Comparison of ENCODE assay signal across 6 cellular contexts in the genomic region with DNA sequence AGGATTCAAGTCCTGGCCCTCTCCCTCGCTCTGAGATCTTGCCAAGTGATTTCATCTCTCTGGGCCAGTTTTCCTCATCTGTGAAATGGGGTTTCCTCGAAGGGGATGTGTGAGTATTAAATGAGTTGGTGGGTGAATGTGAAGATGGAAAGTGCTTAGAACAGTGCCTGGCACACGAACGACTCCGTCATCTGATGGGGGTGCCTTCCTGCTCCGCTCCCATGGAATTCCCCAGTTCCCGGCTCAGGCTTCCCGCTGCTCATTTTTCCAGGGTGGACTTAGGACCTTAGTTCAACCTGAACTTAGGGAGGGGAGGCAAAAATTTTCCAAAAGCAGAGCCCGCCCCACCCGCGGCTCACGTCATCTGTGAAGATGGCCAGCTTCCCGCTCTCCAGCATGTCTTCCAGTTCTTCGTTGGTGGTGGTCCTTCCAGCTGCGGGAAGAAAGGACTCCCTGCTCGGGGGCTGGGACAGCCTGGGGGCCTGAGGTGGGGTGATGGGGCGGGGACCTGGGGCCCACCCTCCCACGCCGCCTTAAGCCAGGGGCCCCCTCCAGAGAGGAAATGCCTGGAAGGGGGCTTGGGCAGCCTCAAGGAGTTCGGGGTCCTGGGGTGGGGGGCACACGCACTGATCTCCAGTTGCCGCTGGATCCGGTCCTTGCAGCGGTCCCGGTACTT. TPM values are rescaled to one million over a fixed set of nuclear protein-coding genes. Genes with fewer than 3 reads are reported as not detected.
A peak's percentile ranks its signal among the peaks of the same experiment; 100 is the strongest.
DNase-seq lines count a peak whose midpoint lies in the region; ATAC-seq, FAIRE-seq and TF ChIP-seq lines count a peak whose summit lies in the region.

No MANE protein-coding gene starts in this region.

- H2BK5ac ChIP-seq in H9 (ENCODE audit: insufficient read length, low read length) = no peak overlapping the region

- H3K9me3 Mint-ChIP-seq in H9 = no peaks in the 10 kb centered on the region
- H3K9me3 Mint-ChIP-seq in natural killer cell treated with Interleukin-12 subunit alpha and Interleukin-12 subunit beta and Interleukin-15 and Interleukin-18, amount 100 ng/mL, for 72 hours = no peaks in the 10 kb centered on the region

- peak overlapping the region in 2 of 3 experiments; percentile 83 to 88; a peak in 3 of 7 replicates for H3K27ac Mint-ChIP-seq in H9
- peak overlapping the region in 1 of 2 donors; percentile 18 for H3K27ac Mint-ChIP-seq in natural killer cell treated with Interleukin-12 subunit alpha and Interleukin-12 subunit beta and Interleukin-15 and Interleukin-18, amount 100 ng/mL, for 72 hours

- peaks cover 12% of the 10 kb centered on the region for H3K23me2 ChIP-seq in H9 (ENCODE audit: insufficient read length, low read depth, low read length, poor library complexity, severe bottlenecking)

- H3K56ac ChIP-seq in H9 (ENCODE audit: insufficient read length, low read depth, low read length) = no peak overlapping the region

- POLR2A ChIA-PET in K562 (lab: Yijun Ruan, JAX) = interaction anchor here (0.5 to 1.6 kb wide), 7 partner anchors 25 to 943 kb away, joined by 3 to 7 read pairs (median 3); partner anchors contain the start of genes ZNF646 and ZNF668

- no peaks in the 10 kb centered on the region for H3K36me3 ChIP-seq in K562 (ENCODE audit: control insufficient read depth, insufficient read depth, low read length)

- no CpG with 5 or more reads among the region's 25 CpGs for WGBS in H9 (ENCODE audit: extremely low coverage, insufficient read length, low lambda C conversion rate)
- WGBS in K562 (ENCODE audit: insufficient coverage, low coverage, missing lambda C conversion rate) = 18% methylated on average over 17 of the region's 25 CpGs

- H3T11ph ChIP-seq in H9 (ENCODE audit: low read length) = no peak overlapping the region

- H4K20me1 ChIP-seq in H9 (ENCODE audit: control insufficient read depth, insufficient read depth, insufficient read length) = no peaks in the 10 kb centered on the region
- H4K20me1 ChIP-seq in K562 (replicated peaks; ENCODE audit: control insufficient read depth, insufficient read depth, low read length) = no peaks in the 10 kb centered on the region

- H3K18ac ChIP-seq in H9 (ENCODE audit: insufficient read length, low read depth, low read length) = peak overlapping the region; percentile 31

- H3K27ac ChIP-seq in H9 (ENCODE audit: insufficient read length, low read depth, low read length) (no peak overlapping the region), K562 (ENCODE audit: extremely low read depth, low read depth, low read length) (peak overlapping the region; percentile 91)

- H3K9ac ChIP-seq in H9 (ENCODE audit: extremely low read depth, insufficient read length, low read length) (peak overlapping the region; percentile 10), K562 (ENCODE audit: insufficient read depth in 1 of 2, low read depth in 2 of 2, low read length in 2 of 2) (peak overlapping the region; percentile 81 to 91)

- no peaks in the 10 kb centered on the region for H3K9me1 ChIP-seq in K562 (ENCODE audit: control insufficient read depth, insufficient read depth, low read length)

- no peak overlapping the region for H4K8ac ChIP-seq in H9 (replicated peaks; ENCODE audit: insufficient read length, low read depth, low read length)

- TF ChIP-seq EP300 in K562 (IDR thresholded peaks at IDR 0.05; ENCODE audit: low read length) = no peak

- no peaks in the 10 kb centered on the region for H3K79me1 ChIP-seq in H9 (ENCODE audit: insufficient read depth, low read depth, low read length, poor library complexity, severe bottlenecking)

- H3K4me1 ChIP-seq in H9 (ENCODE audit: insufficient read depth, low read length) = no peaks in the 10 kb centered on the region
- H3K4me1 ChIP-seq in K562 (replicated peaks in 1 of 2; ENCODE audit: control insufficient read depth in 2 of 2, insufficient read depth in 2 of 2, low read length in 2 of 2) = peaks cover 43 to 44% of the 10 kb centered on the region in 2 experiments

- H3K79me2 ChIP-seq in H9 (ENCODE audit: insufficient read depth, low read length) (no peaks in the 10 kb centered on the region), K562 (ENCODE audit: control insufficient read depth, insufficient read depth, low read length) (peaks cover 3% of the 10 kb centered on the region; the same call in 2 of the 3 replicates)

- CTCF ChIA-PET in K562 (lab: Yijun Ruan, JAX; ENCODE audit: low intra/inter-chr PET ratio) = interaction anchor here (0.6 kb wide), 1 partner anchor 169 kb away, joined by 3 read pairs; no protein-coding TSS in a partner anchor

- H3K23ac ChIP-seq in H9 (ENCODE audit: insufficient read length, low read depth, low read length) = no peak overlapping the region

- H3K27me3 ChIP-seq in H9 (ENCODE audit: insufficient read depth, low read length) = no peaks in the 10 kb centered on the region
- H3K27me3 ChIP-seq in K562 (ENCODE audit: control insufficient read depth in 2 of 2, insufficient read depth in 2 of 2, low read length in 2 of 2) = no peaks in the 10 kb centered on the region

- no peak overlapping the region for H2AK5ac ChIP-seq in H9 (ENCODE audit: insufficient read length, low read length)

- H3K4me3 Mint-ChIP-seq in H9 = peak overlapping the region; percentile 76 to 85
- peak overlapping the region; percentile 79 for H3K4me3 Mint-ChIP-seq in natural killer cell treated with Interleukin-12 subunit alpha and Interleukin-12 subunit beta and Interleukin-15 and Interleukin-18, amount 100 ng/mL, for 72 hours

- intact Hi-C loops in K562 (cut with micrococcal nuclease) = no loop called here

- peaks cover 10% of the 10 kb centered on the region; the same call in 1 of the 2 replicates for H3K27me3 Mint-ChIP-seq in H9 (ENCODE audit: low read depth)
- peaks cover 0 to 4% of the 10 kb centered on the region in 2 donors for H3K27me3 Mint-ChIP-seq in natural killer cell treated with Interleukin-12 subunit alpha and Interleukin-12 subunit beta and Interleukin-15 and Interleukin-18, amount 100 ng/mL, for 72 hours

- TF ChIP-seq CTCF in H9 (conservative IDR thresholded peaks at IDR 0.05) (no peak), K562 (IDR thresholded peaks at IDR 0.05 in 2 of 3, conservative IDR thresholded peaks at IDR 0.05 in 1 of 3; ENCODE audit: insufficient read depth in 2 of 3, low read depth in 1 of 3, low read length in 3 of 3) (no peak)

- in situ Hi-C loops in K562 (cut with MboI) = loop anchor here (10.0 to 25.0 kb wide), 2 partner anchors 318 to 441 kb away; partner anchors contain the start of genes COX6A2 and ZNF843

- H3K14ac ChIP-seq in H9 (ENCODE audit: insufficient read depth, low read length) = no peak overlapping the region

- no peak overlapping the region for H2BK20ac ChIP-seq in H9 (ENCODE audit: low read depth, low read length, poor library complexity, severe bottlenecking)

- no peak overlapping the region for H2BK120ac ChIP-seq in H9 (ENCODE audit: low read depth, low read length, poor library complexity, severe bottlenecking)

- peak overlapping the region; percentile 69 for H3K4me3 ChIP-seq in K562

- no peaks in the 10 kb centered on the region for H3K9me3 ChIP-seq in H9 (ENCODE audit: control insufficient read depth, low read depth, low read length)
- H3K9me3 ChIP-seq in K562 (replicated peaks; ENCODE audit: control insufficient read depth, insufficient read depth, low read depth, low read length) = no peaks in the 10 kb centered on the region

- peak overlapping the region; percentile 59 for H3K4me2 ChIP-seq in H9 (ENCODE audit: insufficient read depth, insufficient read length, low read length)
- peak overlapping the region; percentile 99 for H3K4me2 ChIP-seq in K562 (ENCODE audit: insufficient read depth, low read length)

- H3K36me3 Mint-ChIP-seq in H9 (ENCODE audit: insufficient read depth in 1 of 3, low read depth in 3 of 3) = peaks cover 0 to 6% (median 2%) of the 10 kb centered on the region in 3 experiments; a peak in 2 of 7 replicates
- H3K36me3 Mint-ChIP-seq in natural killer cell treated with Interleukin-12 subunit alpha and Interleukin-12 subunit beta and Interleukin-15 and Interleukin-18, amount 100 ng/mL, for 72 hours = no peaks in the 10 kb centered on the region

- H4K91ac ChIP-seq in H9 (ENCODE audit: insufficient read length, low read depth, low read length) = no peak overlapping the region

- ATAC-seq in K562 (peak; percentile 7), HG02973 (IDR thresholded peaks at IDR 0.05; ENCODE audit: unreplicated experiment) (no peak)
- ATAC-seq in natural killer cell treated with Interleukin-12 subunit alpha and Interleukin-12 subunit beta and Interleukin-15 and Interleukin-18, amount 100 ng/mL, for 72 hours = no peak

- H2BK15ac ChIP-seq in H9 (ENCODE audit: low read depth, low read length) = no peak overlapping the region

- DNase-seq in H9 (no peak), K562 (ENCODE audit: extremely low read depth in 1 of 4, low spot score in 3 of 4) (peak in 3 of 4 experiments; percentile 34 to 74 (median 70)), NCI-H2196 treated with DMSO at 0.1 percent for 48 hours (lab: John Stamatoyannopoulos, UW; ENCODE audit: unreplicated experiment) (no peak), activated gamma-delta T cell treated with Interleukin-2 at 50 U/mL for 16 hours (no peak)
- DNase-seq in natural killer cell treated with Interleukin-12 subunit alpha and Interleukin-12 subunit beta and Interleukin-15 and Interleukin-18, amount 100 ng/mL, for 72 hours (ENCODE audit: low spot score) = no peak

- peaks cover 15 to 18% of the 10 kb centered on the region in 2 experiments for H3K4me1 Mint-ChIP-seq in H9
- peaks cover 10 to 14% of the 10 kb centered on the region in 2 donors for H3K4me1 Mint-ChIP-seq in natural killer cell treated with Interleukin-12 subunit alpha and Interleukin-12 subunit beta and Interleukin-15 and Interleukin-18, amount 100 ng/mL, for 72 hours (ENCODE audit: low read depth in 2 of 2)

- H3K4ac ChIP-seq in H9 (ENCODE audit: low read depth, low read length) = no peak overlapping the region

- no peak for TF ChIP-seq POLR2A in K562 (conservative IDR thresholded peaks at IDR 0.05)

- BruUV-seq in K562 (replicated peaks; lab: Mats Ljungman, UMichigan) = TSS peak; percentile 87

- H4K5ac ChIP-seq in H9 (ENCODE audit: insufficient read length, low read depth, low read length) = no peak overlapping the region

- H2AFZ ChIP-seq in H9 (ENCODE audit: low read length) (no peak overlapping the region), K562 (ENCODE audit: low read depth, low read length) (peak overlapping the region; percentile 97)

- no peak for TF ChIP-seq RAD21 in K562 (CRISPR knock-in tag; conservative IDR thresholded peaks at IDR 0.05 in 1 of 2, IDR thresholded peaks at IDR 0.05 in 1 of 2)

- H2BK12ac ChIP-seq in H9 (ENCODE audit: insufficient read length, low read depth, low read length) = no peak overlapping the region

- no peak for FAIRE-seq in K562 (lab: Jason Lieb, UNC)

RNA-seq across cellular contexts. Expression of gene HSD3B7, which starts 11.5 kb away (rescaled TPM):
- 5.5 and 7.5 TPM in 2 replicates for total RNA-seq in H9 (2021)
- 10.2 and 37.3 TPM in 2 replicates for total RNA-seq in K562 (2011; cell fraction: chromatin; rRNA removed; ENCODE audit: low replicate concordance)
- 37.7 and 50.4 TPM in 2 replicates for total RNA-seq in K562 (2011; cell fraction: nucleolus; rRNA removed)
- 23.5 and 27.4 TPM in 2 replicates for total RNA-seq in K562 (2011; cell fraction: nucleoplasm; rRNA removed)
- total RNA-seq in K562 (2014; rRNA removed) = 49.1 and 61.1 TPM in 2 replicates
- total RNA-seq in K562 (2014; rRNA removed; fragmentation: Illumina TruSeq; extraction: Trizol) = 7.6 and 10.0 TPM in 2 replicates
- total RNA-seq in K562 (2015; rRNA removed; fragmentation: Illumina TruSeq; extraction: Trizol) = 23.6 and 24.1 TPM in 2 replicates
- 43.5 and 51.9 TPM in 2 replicates for total RNA-seq in K562 (2021)
- polyA plus RNA-seq in K562 (2011; rRNA removed) = 10.7 and 24.4 TPM in 2 replicates
- polyA plus RNA-seq in K562 (2011; cell fraction: cytosol; rRNA removed) = 30.3 and 36.8 TPM in 2 replicates
- 40.7 and 47.2 TPM in 2 replicates for polyA plus RNA-seq in K562 (2011; cell fraction: nucleus; rRNA removed)
- 27.3 and 32.5 TPM in 2 replicates for polyA plus RNA-seq in K562 (2012)
- polyA plus RNA-seq in K562 (2014; fragmentation: Illumina TruSeq; extraction: Trizol) = 23.0 and 30.5 TPM in 2 replicates
- polyA plus RNA-seq in K562 (2014; fragmentation: Nextera tagmentation; extraction: Ambion mirVana) = 1 to 10 TPM; 5.4 to 6.7 TPM
- 39.3 and 43.9 TPM in 2 replicates for polyA plus RNA-seq in K562 (2014; rRNA removed)
- 4.3 and 5.1 TPM in 2 replicates for polyA minus RNA-seq in K562 (2011; rRNA and poly(A)+ RNA removed)
- 8.5 and 17.7 TPM in 2 replicates for polyA minus RNA-seq in K562 (2011; cell fraction: cytosol; rRNA and poly(A)+ RNA removed)
- 3.9 and 6.8 TPM in 2 replicates for polyA minus RNA-seq in K562 (2011; cell fraction: nucleus; rRNA and poly(A)+ RNA removed)
- total RNA-seq in natural killer cell treated with Interleukin-12 subunit alpha and Interleukin-12 subunit beta and Interleukin-15 and Interleukin-18, amount 100 ng/mL, for 72 hours = 1 to 10 TPM; 2.3 to 5.3 TPM

RNA-seq across cellular contexts. Expression of gene STX1B, which starts 14.0 kb away (rescaled TPM):
- total RNA-seq in H9 (2021) = 9.7 and 11.0 TPM in 2 replicates
- 15.5 and 33.2 TPM in 2 replicates for total RNA-seq in K562 (2011; cell fraction: chromatin; rRNA removed; ENCODE audit: low replicate concordance)
- 14.7 and 18.7 TPM in 2 replicates for total RNA-seq in K562 (2011; cell fraction: nucleolus; rRNA removed)
- 20.5 and 24.8 TPM in 2 replicates for total RNA-seq in K562 (2011; cell fraction: nucleoplasm; rRNA removed)
- total RNA-seq in K562 (2014; rRNA removed) = 0.78 and 0.86 TPM in 2 replicates
- 0.73 and 0.80 TPM in 2 replicates for total RNA-seq in K562 (2014; rRNA removed; fragmentation: Illumina TruSeq; extraction: Trizol)
- 0.79 and 1.1 TPM in 2 replicates for total RNA-seq in K562 (2015; rRNA removed; fragmentation: Illumina TruSeq; extraction: Trizol)
- total RNA-seq in K562 (2021) = 1.5 and 2.5 TPM in 2 replicates
- 1.2 and 3.0 TPM in 2 replicates for polyA plus RNA-seq in K562 (2011; rRNA removed)
- 1.3 and 2.3 TPM in 2 replicates for polyA plus RNA-seq in K562 (2011; cell fraction: cytosol; rRNA removed)
- polyA plus RNA-seq in K562 (2011; cell fraction: nucleus; rRNA removed) = 13.0 and 14.6 TPM in 2 replicates
- polyA plus RNA-seq in K562 (2012) = 1.4 and 2.7 TPM in 2 replicates
- polyA plus RNA-seq in K562 (2014; fragmentation: Illumina TruSeq; extraction: Trizol) = 0.80 and 1.6 TPM in 2 replicates
- polyA plus RNA-seq in K562 (2014; fragmentation: Nextera tagmentation; extraction: Ambion mirVana) = under 1 TPM; 0.07 to 0.08 TPM
- polyA plus RNA-seq in K562 (2014; rRNA removed) = 1.2 and 2.1 TPM in 2 replicates
- polyA minus RNA-seq in K562 (2011; rRNA and poly(A)+ RNA removed) = 3.0 and 6.1 TPM in 2 replicates
- polyA minus RNA-seq in K562 (2011; cell fraction: cytosol; rRNA and poly(A)+ RNA removed) = 2.7 and 3.6 TPM in 2 replicates
- 5.5 and 8.1 TPM in 2 replicates for polyA minus RNA-seq in K562 (2011; cell fraction: nucleus; rRNA and poly(A)+ RNA removed)
- total RNA-seq in natural killer cell treated with Interleukin-12 subunit alpha and Interleukin-12 subunit beta and Interleukin-15 and Interleukin-18, amount 100 ng/mL, for 72 hours = under 1 TPM; 0.05 to 0.50 TPM

RNA-seq across cellular contexts. Expression of gene STX4, which starts 36.9 kb away (rescaled TPM):
- total RNA-seq in H9 (2021) (31.1 and 32.3 TPM in 2 replicates), K562 (2014; rRNA removed) (20.7 and 22.5 TPM in 2 replicates), K562 (2014; rRNA removed; fragmentation: Illumina TruSeq; extraction: Trizol) (11.6 and 13.0 TPM in 2 replicates), K562 (2015; rRNA removed; fragmentation: Illumina TruSeq; extraction: Trizol) (20.3 and 21.5 TPM in 2 replicates), K562 (2021) (32.1 and 45.8 TPM in 2 replicates)
- total RNA-seq in K562 (2011; cell fraction: chromatin; rRNA removed; ENCODE audit: low replicate concordance) = 37.7 and 76.5 TPM in 2 replicates
- total RNA-seq in K562 (2011; cell fraction: nucleolus; rRNA removed) = 42.2 and 47.4 TPM in 2 replicates
- 37.8 and 42.9 TPM in 2 replicates for total RNA-seq in K562 (2011; cell fraction: nucleoplasm; rRNA removed)
- polyA plus RNA-seq in K562 (2011; rRNA removed) (26.9 and 29.6 TPM in 2 replicates), K562 (2014; fragmentation: Illumina TruSeq; extraction: Trizol) (30.6 and 36.8 TPM in 2 replicates), K562 (2014; fragmentation: Nextera tagmentation; extraction: Ambion mirVana) (1 to 10 TPM; 3.2 to 7.4 TPM), K562 (2014; rRNA removed) (42.6 and 48.0 TPM in 2 replicates)
- 27.4 and 36.6 TPM in 2 replicates for polyA plus RNA-seq in K562 (2011; cell fraction: cytosol; rRNA removed)
- 78.8 and 87.4 TPM in 2 replicates for polyA plus RNA-seq in K562 (2011; cell fraction: nucleus; rRNA removed)
- 50.6 and 58.7 TPM in 2 replicates for polyA plus RNA-seq in K562 (2012)
- polyA minus RNA-seq in K562 (2011; rRNA and poly(A)+ RNA removed) = 18.1 and 24.6 TPM in 2 replicates
- polyA minus RNA-seq in K562 (2011; cell fraction: cytosol; rRNA and poly(A)+ RNA removed) = 15.8 and 19.9 TPM in 2 replicates
- polyA minus RNA-seq in K562 (2011; cell fraction: nucleus; rRNA and poly(A)+ RNA removed) = 11.7 and 19.1 TPM in 2 replicates
- 10 to 100 TPM; 85.1 to 92.0 TPM for total RNA-seq in natural killer cell treated with Interleukin-12 subunit alpha and Interleukin-12 subunit beta and Interleukin-15 and Interleukin-18, amount 100 ng/mL, for 72 hours

RNA-seq across cellular contexts. Expression of gene SETD1A, which starts 38.9 kb away (rescaled TPM):
- total RNA-seq in H9 (2021) (36.9 and 37.0 TPM in 2 replicates), K562 (2014; rRNA removed) (4.2 and 7.9 TPM in 2 replicates), K562 (2014; rRNA removed; fragmentation: Illumina TruSeq; extraction: Trizol) (2.0 and 2.5 TPM in 2 replicates), K562 (2015; rRNA removed; fragmentation: Illumina TruSeq; extraction: Trizol) (4.6 and 5.7 TPM in 2 replicates), K562 (2021) (30.2 and 36.0 TPM in 2 replicates)
- 24.2 and 49.1 TPM in 2 replicates for total RNA-seq in K562 (2011; cell fraction: chromatin; rRNA removed; ENCODE audit: low replicate concordance)
- 22.3 and 24.7 TPM in 2 replicates for total RNA-seq in K562 (2011; cell fraction: nucleolus; rRNA removed)
- total RNA-seq in K562 (2011; cell fraction: nucleoplasm; rRNA removed) = 17.1 and 19.1 TPM in 2 replicates
- polyA plus RNA-seq in K562 (2011; rRNA removed) (2.2 and 3.0 TPM in 2 replicates), K562 (2014; fragmentation: Illumina TruSeq; extraction: Trizol) (15.0 and 20.1 TPM in 2 replicates), K562 (2014; fragmentation: Nextera tagmentation; extraction: Ambion mirVana) (under 1 TPM; 0.08 to 0.14 TPM), K562 (2014; rRNA removed) (15.5 and 16.9 TPM in 2 replicates)
- 1.6 and 2.3 TPM in 2 replicates for polyA plus RNA-seq in K562 (2011; cell fraction: cytosol; rRNA removed)
- polyA plus RNA-seq in K562 (2011; cell fraction: nucleus; rRNA removed) = 15.4 and 22.7 TPM in 2 replicates
- polyA plus RNA-seq in K562 (2012) = 17.4 and 52.0 TPM in 2 replicates
- polyA minus RNA-seq in K562 (2011; rRNA and poly(A)+ RNA removed) = 1.7 and 2.1 TPM in 2 replicates
- 10.0 and 10.3 TPM in 2 replicates for polyA minus RNA-seq in K562 (2011; cell fraction: cytosol; rRNA and poly(A)+ RNA removed)
- 6.1 and 8.6 TPM in 2 replicates for polyA minus RNA-seq in K562 (2011; cell fraction: nucleus; rRNA and poly(A)+ RNA removed)
- 10 to 100 TPM; 27.5 to 40.0 TPM for total RNA-seq in natural killer cell treated with Interleukin-12 subunit alpha and Interleukin-12 subunit beta and Interleukin-15 and Interleukin-18, amount 100 ng/mL, for 72 hours

RNA-seq across cellular contexts. Expression of gene ORAI3, which starts 47.6 kb away (rescaled TPM):
- total RNA-seq in H9 (2021) = 6.1 and 6.9 TPM in 2 replicates
- 12.4 and 41.2 TPM in 2 replicates for total RNA-seq in K562 (2011; cell fraction: chromatin; rRNA removed; ENCODE audit: low replicate concordance)
- total RNA-seq in K562 (2011; cell fraction: nucleolus; rRNA removed) = 46.8 and 54.4 TPM in 2 replicates
- total RNA-seq in K562 (2011; cell fraction: nucleoplasm; rRNA removed) = 36.7 and 43.2 TPM in 2 replicates
- 19.0 and 23.5 TPM in 2 replicates for total RNA-seq in K562 (2014; rRNA removed)
- 6.3 and 7.8 TPM in 2 replicates for total RNA-seq in K562 (2014; rRNA removed; fragmentation: Illumina TruSeq; extraction: Trizol)
- 12.4 and 12.9 TPM in 2 replicates for total RNA-seq in K562 (2015; rRNA removed; fragmentation: Illumina TruSeq; extraction: Trizol)
- total RNA-seq in K562 (2021) = 21.9 and 23.3 TPM in 2 replicates
- 15.8 and 29.7 TPM in 2 replicates for polyA plus RNA-seq in K562 (2011; rRNA removed)
- 44.9 and 57.8 TPM in 2 replicates for polyA plus RNA-seq in K562 (2011; cell fraction: cytosol; rRNA removed)
- 25.0 and 28.3 TPM in 2 replicates for polyA plus RNA-seq in K562 (2011; cell fraction: nucleus; rRNA removed)
- polyA plus RNA-seq in K562 (2012) = 19.4 and 52.1 TPM in 2 replicates
- polyA plus RNA-seq in K562 (2014; fragmentation: Illumina TruSeq; extraction: Trizol) = 14.1 and 18.0 TPM in 2 replicates
- 1 to 10 TPM; 4.9 to 5.8 TPM for polyA plus RNA-seq in K562 (2014; fragmentation: Nextera tagmentation; extraction: Ambion mirVana)
- 16.5 and 19.0 TPM in 2 replicates for polyA plus RNA-seq in K562 (2014; rRNA removed)
- 12.8 and 14.8 TPM in 2 replicates for polyA minus RNA-seq in K562 (2011; rRNA and poly(A)+ RNA removed)
- polyA minus RNA-seq in K562 (2011; cell fraction: cytosol; rRNA and poly(A)+ RNA removed) = 15.8 and 19.1 TPM in 2 replicates
- polyA minus RNA-seq in K562 (2011; cell fraction: nucleus; rRNA and poly(A)+ RNA removed) = 9.3 and 12.7 TPM in 2 replicates
- 10 to 100 TPM in 1 of 2 donors, 1 to 10 TPM in 1; 7.4 to 16.8 TPM for total RNA-seq in natural killer cell treated with Interleukin-12 subunit alpha and Interleukin-12 subunit beta and Interleukin-15 and Interleukin-18, amount 100 ng/mL, for 72 hours

Comparison
In these comparisons a context has a peak if more than half of its experiments do, and no peak if none do; other contexts are left out.
1. DNase-seq: peak in K562 (3 of 4); none in H9 (single experiment), natural killer cell treated with Interleukin-12 subunit alpha and Interleukin-12 subunit beta and Interleukin-15 and Interleukin-18, amount 100 ng/mL, for 72 hours (single experiment), NCI-H2196 treated with DMSO at 0.1 percent for 48 hours (single experiment) and activated gamma-delta T cell treated with Interleukin-2 at 50 U/mL for 16 hours (single experiment).